Comparison of ENCODE assay signal across 1 cellular context in the genomic region with DNA sequence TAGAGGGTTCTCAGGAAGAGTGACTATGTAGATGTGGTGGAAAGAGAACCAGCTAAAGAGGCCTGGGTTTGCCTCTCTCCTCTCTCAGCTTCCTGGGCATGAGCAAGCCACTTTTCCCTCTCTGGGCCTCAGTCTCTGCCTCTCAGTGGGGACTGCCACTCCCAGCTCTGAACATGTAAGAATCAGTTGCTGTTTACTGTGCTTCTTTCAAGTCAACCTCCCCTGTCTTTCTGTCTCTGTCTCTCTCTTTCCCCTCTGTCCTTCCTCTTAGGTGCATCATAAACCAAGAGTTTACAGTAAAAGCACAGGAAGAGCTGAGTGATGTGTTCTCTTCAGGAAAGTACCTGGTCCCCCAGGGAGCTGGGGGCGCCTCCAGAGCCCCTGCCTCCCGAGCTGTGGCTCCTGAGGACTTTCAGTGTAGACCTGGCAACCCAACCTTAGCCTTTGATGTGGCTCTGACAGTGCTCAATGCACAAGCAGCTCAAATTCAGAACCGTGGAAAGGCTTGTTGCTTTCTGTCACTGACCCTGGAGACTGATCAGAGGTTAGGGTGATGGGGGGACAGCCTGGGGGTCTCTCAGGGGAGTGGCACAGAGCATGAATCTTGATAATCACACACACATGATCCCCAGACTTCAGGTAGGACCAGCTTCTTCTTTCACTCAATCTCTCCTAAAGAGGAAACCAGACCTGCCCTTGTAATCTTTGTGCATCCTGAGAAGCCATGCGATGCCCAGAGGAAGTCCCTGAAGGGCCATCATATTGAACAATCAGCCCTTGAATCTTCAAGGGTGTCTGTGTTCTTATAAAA.
TF ChIP-seq lines count a peak whose summit lies in the region.

No MANE protein-coding gene starts in this region.

TF ChIP-seq in GM12878, 131 proteins besides CTCF, POLR2A, EP300 and RAD21 (continued from another document):
- TF ChIP-seq, protein P1, sequence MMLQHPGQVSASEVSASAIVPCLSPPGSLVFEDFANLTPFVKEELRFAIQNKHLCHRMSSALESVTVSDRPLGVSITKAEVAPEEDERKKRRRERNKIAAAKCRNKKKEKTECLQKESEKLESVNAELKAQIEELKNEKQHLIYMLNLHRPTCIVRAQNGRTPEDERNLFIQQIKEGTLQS (IDR thresholded peaks at IDR 0.05; ENCODE audit: borderline replicate concordance, extremely low read depth, low read depth, low read length) = no peak
- TF ChIP-seq TARDBP (IDR thresholded peaks at IDR 0.05; ENCODE audit: borderline replicate concordance) (no peak), SP1 (IDR thresholded peaks at IDR 0.05; ENCODE audit: low read depth, low read length) (no peak)
- TF ChIP-seq, protein P2, sequence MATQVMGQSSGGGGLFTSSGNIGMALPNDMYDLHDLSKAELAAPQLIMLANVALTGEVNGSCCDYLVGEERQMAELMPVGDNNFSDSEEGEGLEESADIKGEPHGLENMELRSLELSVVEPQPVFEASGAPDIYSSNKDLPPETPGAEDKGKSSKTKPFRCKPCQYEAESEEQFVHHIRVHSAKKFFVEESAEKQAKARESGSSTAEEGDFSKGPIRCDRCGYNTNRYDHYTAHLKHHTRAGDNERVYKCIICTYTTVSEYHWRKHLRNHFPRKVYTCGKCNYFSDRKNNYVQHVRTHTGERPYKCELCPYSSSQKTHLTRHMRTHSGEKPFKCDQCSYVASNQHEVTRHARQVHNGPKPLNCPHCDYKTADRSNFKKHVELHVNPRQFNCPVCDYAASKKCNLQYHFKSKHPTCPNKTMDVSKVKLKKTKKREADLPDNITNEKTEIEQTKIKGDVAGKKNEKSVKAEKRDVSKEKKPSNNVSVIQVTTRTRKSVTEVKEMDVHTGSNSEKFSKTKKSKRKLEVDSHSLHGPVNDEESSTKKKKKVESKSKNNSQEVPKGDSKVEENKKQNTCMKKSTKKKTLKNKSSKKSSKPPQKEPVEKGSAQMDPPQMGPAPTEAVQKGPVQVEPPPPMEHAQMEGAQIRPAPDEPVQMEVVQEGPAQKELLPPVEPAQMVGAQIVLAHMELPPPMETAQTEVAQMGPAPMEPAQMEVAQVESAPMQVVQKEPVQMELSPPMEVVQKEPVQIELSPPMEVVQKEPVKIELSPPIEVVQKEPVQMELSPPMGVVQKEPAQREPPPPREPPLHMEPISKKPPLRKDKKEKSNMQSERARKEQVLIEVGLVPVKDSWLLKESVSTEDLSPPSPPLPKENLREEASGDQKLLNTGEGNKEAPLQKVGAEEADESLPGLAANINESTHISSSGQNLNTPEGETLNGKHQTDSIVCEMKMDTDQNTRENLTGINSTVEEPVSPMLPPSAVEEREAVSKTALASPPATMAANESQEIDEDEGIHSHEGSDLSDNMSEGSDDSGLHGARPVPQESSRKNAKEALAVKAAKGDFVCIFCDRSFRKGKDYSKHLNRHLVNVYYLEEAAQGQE (IDR thresholded peaks at IDR 0.05; ENCODE audit: low read depth, low read length) = no peak
- TF ChIP-seq, protein P3, sequence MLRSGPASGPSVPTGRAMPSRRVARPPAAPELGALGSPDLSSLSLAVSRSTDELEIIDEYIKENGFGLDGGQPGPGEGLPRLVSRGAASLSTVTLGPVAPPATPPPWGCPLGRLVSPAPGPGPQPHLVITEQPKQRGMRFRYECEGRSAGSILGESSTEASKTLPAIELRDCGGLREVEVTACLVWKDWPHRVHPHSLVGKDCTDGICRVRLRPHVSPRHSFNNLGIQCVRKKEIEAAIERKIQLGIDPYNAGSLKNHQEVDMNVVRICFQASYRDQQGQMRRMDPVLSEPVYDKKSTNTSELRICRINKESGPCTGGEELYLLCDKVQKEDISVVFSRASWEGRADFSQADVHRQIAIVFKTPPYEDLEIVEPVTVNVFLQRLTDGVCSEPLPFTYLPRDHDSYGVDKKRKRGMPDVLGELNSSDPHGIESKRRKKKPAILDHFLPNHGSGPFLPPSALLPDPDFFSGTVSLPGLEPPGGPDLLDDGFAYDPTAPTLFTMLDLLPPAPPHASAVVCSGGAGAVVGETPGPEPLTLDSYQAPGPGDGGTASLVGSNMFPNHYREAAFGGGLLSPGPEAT (IDR thresholded peaks at IDR 0.05; ENCODE audit: low read depth) = peak; percentile 84
TF ChIP-seq in GM12878: peak in this region for 21.
